Comparison of ENCODE assay signal across 23 cellular contexts in the genomic region with DNA sequence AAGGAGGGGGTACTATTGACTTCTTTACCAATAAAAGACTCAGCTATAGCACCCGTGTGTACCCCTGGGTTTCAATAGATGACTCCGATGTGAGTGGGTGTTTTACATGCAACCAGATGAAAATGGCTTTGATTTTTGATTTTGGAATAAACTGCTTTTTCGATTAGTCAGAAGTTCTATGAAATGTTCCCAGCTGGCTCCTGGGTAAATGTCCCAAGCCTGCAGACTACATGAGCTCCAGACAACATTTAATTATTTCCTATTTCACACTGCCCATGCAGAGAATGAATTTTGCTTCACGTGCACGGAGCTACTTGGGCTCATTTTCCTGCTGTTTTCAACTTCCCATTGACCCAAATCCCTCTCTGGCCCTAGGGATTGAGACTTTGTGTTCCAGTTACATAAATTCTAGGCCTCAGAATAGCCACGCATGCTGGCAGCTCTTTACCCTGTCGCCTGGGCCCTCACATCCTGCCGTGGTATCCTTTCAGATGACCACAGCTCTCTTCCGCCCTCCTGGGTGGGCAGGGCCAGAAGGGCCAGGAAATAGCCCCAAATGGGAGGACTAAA. TPM values are rescaled to one million over a fixed set of nuclear protein-coding genes. Genes with fewer than 3 reads are reported as not detected.
A peak's percentile ranks its signal among the peaks of the same experiment; 100 is the strongest.
DNase-seq lines count a peak whose midpoint lies in the region; ATAC-seq lines count a peak whose summit lies in the region.
"Had no signal": no experiment of that assay in that cellular context is flagged by ENCODE, and none has a peak within 500 bp of the region (broad histone marks: within the 10 kb centered on the region; RNA-seq: fewer than 3 reads in every experiment).

No MANE protein-coding gene starts in this region.

- H3K4me1 Mint-ChIP-seq in natural killer cell treated with Interleukin-12 subunit alpha and Interleukin-12 subunit beta and Interleukin-15 and Interleukin-18, amount 100 ng/mL, for 72 hours (ENCODE audit: low read depth in 2 of 2) = peaks cover 16 to 20% of the 10 kb centered on the region in 2 donors
- peaks cover 12% of the 10 kb centered on the region for H3K4me1 Mint-ChIP-seq in stimulated activated effector memory CD8-positive, alpha-beta T cell treated with anti-CD3 and anti-CD28 coated beads, Interleukin-12 subunit alpha, Interleukin-12 subunit beta, amount 100 ng/mL, for 72 hours

- ATAC-seq in natural killer cell treated with Interleukin-12 subunit alpha and Interleukin-12 subunit beta and Interleukin-15 and Interleukin-18, amount 100 ng/mL, for 72 hours = no peak
- no peak for ATAC-seq in stimulated activated effector memory CD8-positive, alpha-beta T cell treated with anti-CD3 and anti-CD28 coated beads, Interleukin-12 subunit alpha, Interleukin-12 subunit beta, amount 100 ng/mL, for 72 hours
- ATAC-seq in GM21447 (IDR thresholded peaks at IDR 0.05; ENCODE audit: unreplicated experiment) = no peak
- ATAC-seq: HCT116, K562 had no signal

- in situ Hi-C loops in G401 (cut with HindIII; ENCODE audit: low sequenced_read_pairs) = no loop called here

- no peaks in the 10 kb centered on the region for H3K27me3 Mint-ChIP-seq in natural killer cell treated with Interleukin-12 subunit alpha and Interleukin-12 subunit beta and Interleukin-15 and Interleukin-18, amount 100 ng/mL, for 72 hours

- H3K27ac Mint-ChIP-seq in natural killer cell treated with Interleukin-12 subunit alpha and Interleukin-12 subunit beta and Interleukin-15 and Interleukin-18, amount 100 ng/mL, for 72 hours = peak overlapping the region; percentile 39 to 88
- no peak overlapping the region for H3K27ac Mint-ChIP-seq in stimulated activated effector memory CD8-positive, alpha-beta T cell treated with anti-CD3 and anti-CD28 coated beads, Interleukin-12 subunit alpha, Interleukin-12 subunit beta, amount 100 ng/mL, for 72 hours

- DNase-seq in G401 (ENCODE audit: low spot score) = peak; percentile 20
- peak; percentile 38 for DNase-seq in UCSD-AML1 (lab: John Stamatoyannopoulos, UW; ENCODE audit: unreplicated experiment)
- peak; percentile 12 for DNase-seq in fibroblast of peridontal ligament (ENCODE audit: extremely low read depth)
- no peak for DNase-seq in natural killer cell treated with Interleukin-12 subunit alpha and Interleukin-12 subunit beta and Interleukin-15 and Interleukin-18, amount 100 ng/mL, for 72 hours (ENCODE audit: low spot score)
- DNase-seq in HuH-7.5 (ENCODE audit: low spot score) = no peak
- no peak for DNase-seq in stimulated activated CD8-positive, alpha-beta memory T cell treated with anti-CD3 and anti-CD28 coated beads, Interleukin-4, amount 100 ng/mL, for 48 hours
- DNase-seq in stimulated activated effector memory CD8-positive, alpha-beta T cell treated with anti-CD3 and anti-CD28 coated beads, Interleukin-12 subunit alpha, Interleukin-12 subunit beta, amount 100 ng/mL, for 72 hours (ENCODE audit: low spot score in 2 of 2) = no peak
- DNase-seq: DMS53, EL, MM.1S, NCI-H1048, NCI-H1417 treated with DMSO at 0.1 percent for 48 hours, NCI-H187, NCI-H446, NCI-H526 treated with DMSO at 0.1 percent for 48 hours, Right ventricle myocardium superior had no signal

- no peaks in the 10 kb centered on the region for H3K9me3 Mint-ChIP-seq in natural killer cell treated with Interleukin-12 subunit alpha and Interleukin-12 subunit beta and Interleukin-15 and Interleukin-18, amount 100 ng/mL, for 72 hours
- no peaks in the 10 kb centered on the region for H3K9me3 Mint-ChIP-seq in stimulated activated effector memory CD8-positive, alpha-beta T cell treated with anti-CD3 and anti-CD28 coated beads, Interleukin-12 subunit alpha, Interleukin-12 subunit beta, amount 100 ng/mL, for 72 hours
- H3K9me3 Mint-ChIP-seq: CD14-positive monocyte had no signal

- peak overlapping the region; percentile 32 for H3K4me3 Mint-ChIP-seq in natural killer cell treated with Interleukin-12 subunit alpha and Interleukin-12 subunit beta and Interleukin-15 and Interleukin-18, amount 100 ng/mL, for 72 hours
- no peak overlapping the region for H3K4me3 Mint-ChIP-seq in stimulated activated effector memory CD8-positive, alpha-beta T cell treated with anti-CD3 and anti-CD28 coated beads, Interleukin-12 subunit alpha, Interleukin-12 subunit beta, amount 100 ng/mL, for 72 hours
- H3K4me3 Mint-ChIP-seq: CD14-positive monocyte had no signal

- no peaks in the 10 kb centered on the region for H3K36me3 Mint-ChIP-seq in natural killer cell treated with Interleukin-12 subunit alpha and Interleukin-12 subunit beta and Interleukin-15 and Interleukin-18, amount 100 ng/mL, for 72 hours
- H3K36me3 Mint-ChIP-seq in stimulated activated effector memory CD8-positive, alpha-beta T cell treated with anti-CD3 and anti-CD28 coated beads, Interleukin-12 subunit alpha, Interleukin-12 subunit beta, amount 100 ng/mL, for 72 hours = no peaks in the 10 kb centered on the region
- H3K36me3 Mint-ChIP-seq: CD14-positive monocyte had no signal

RNA-seq across cellular contexts. Expression of gene GPR6, which starts 59.7 kb away (rescaled TPM):
- not detected in 2 replicates for total RNA-seq in G401 (2014; rRNA removed; shearing (Covaris generic))
- not detected for total RNA-seq in natural killer cell treated with Interleukin-12 subunit alpha and Interleukin-12 subunit beta and Interleukin-15 and Interleukin-18, amount 100 ng/mL, for 72 hours
- total RNA-seq: K562, LHCN-M2, Right ventricle myocardium superior, RPMI7951, SK-MEL-5 had no signal

Comparison
In these comparisons a context has a peak if more than half of its experiments do, and no peak if none do; other contexts are left out.
1. DNase-seq: peak in G401 (single experiment), UCSD-AML1 (single experiment) and fibroblast of peridontal ligament (single experiment); none in natural killer cell treated with Interleukin-12 subunit alpha and Interleukin-12 subunit beta and Interleukin-15 and Interleukin-18, amount 100 ng/mL, for 72 hours (single experiment), HuH-7.5 (single experiment), stimulated activated CD8-positive, alpha-beta memory T cell treated with anti-CD3 and anti-CD28 coated beads, Interleukin-4, amount 100 ng/mL, for 48 hours (single experiment) and stimulated activated effector memory CD8-positive, alpha-beta T cell treated with anti-CD3 and anti-CD28 coated beads, Interleukin-12 subunit alpha, Interleukin-12 subunit beta, amount 100 ng/mL, for 72 hours (0 of 2).